ENCODE assay signal across 15 cellular contexts in genomic region chr1:150061632-150062101, GRCh38. TPM values are rescaled to one million over a fixed set of nuclear protein-coding genes. Genes with fewer than 3 reads are reported as not detected.
DNase-seq lines count a peak whose midpoint lies in the region; ATAC-seq, FAIRE-seq and TF ChIP-seq lines count a peak whose summit lies in the region.
"Had no signal": no experiment of that assay in that cellular context is flagged by ENCODE, and none has a peak within 500 bp of the region (broad histone marks: within the 10 kb centered on the region; RNA-seq: fewer than 3 reads in every experiment).

No MANE protein-coding gene starts in this region.

- H3K9me1 ChIP-seq in keratinocyte (ENCODE audit: control insufficient read depth, extremely low read depth, insufficient read depth, low read length), result peaks cover 2% of the 10 kb centered on the region

- no peak for TF ChIP-seq POLR2A in breast epithelium (IDR thresholded peaks at IDR 0.05)

- H4K20me1 ChIP-seq in keratinocyte (ENCODE audit: control insufficient read depth, extremely low read depth, insufficient read depth, low read length), result no peaks in the 10 kb centered on the region

- H3K27ac Mint-ChIP-seq in MCF 10A (ENCODE audit: low read depth, unreplicated experiment), result peak overlapping the region; percentile 70

- H3K27me3 ChIP-seq in breast epithelium (no peaks in the 10 kb centered on the region), keratinocyte (ENCODE audit: control insufficient read depth, extremely low read depth, insufficient read depth, low read length) (no peaks in the 10 kb centered on the region), aorta (ENCODE audit: control insufficient read depth in 1 of 2, insufficient read depth in 2 of 2, low read length in 1 of 2) (no peaks in the 10 kb centered on the region)
- H3K27me3 ChIP-seq: ovary had no signal

- BruUV-seq in MCF 10A (replicated peaks; lab: Mats Ljungman, UMichigan), result no TSS peak

- H3K9ac ChIP-seq in keratinocyte (ENCODE audit: control insufficient read depth, extremely low read depth, insufficient read depth, low read length), result no peak overlapping the region

- peak overlapping the region in 1 of 2 donors; percentile 60 for H3K27ac ChIP-seq in breast epithelium
- peak overlapping the region; percentile 10 for H3K27ac ChIP-seq in keratinocyte (ENCODE audit: control insufficient read depth, insufficient read depth, low read length)
- peak overlapping the region in 1 of 2 donors; percentile 33 for H3K27ac ChIP-seq in aorta (ENCODE audit: low read depth in 1 of 2, low read length in 2 of 2)
- H3K27ac ChIP-seq: 22Rv1, ovary had no signal

- no peaks in the 10 kb centered on the region for H3K27me3 Mint-ChIP-seq in MCF 10A (ENCODE audit: insufficient read depth, unreplicated experiment)

- no peak overlapping the region for H3K4me2 ChIP-seq in keratinocyte (ENCODE audit: control insufficient read depth, extremely low read depth, insufficient read depth, low read depth, low read length)

- intact Hi-C loops in MCF 10A (cut with micrococcal nuclease) (no loop called here), breast epithelium (cut with DNase I; ENCODE audit: low total_unique reads) (no loop called here), aorta (cut with DNase I) (no loop called here)

- H3K9me3 Mint-ChIP-seq in MCF 10A (ENCODE audit: unreplicated experiment), result no peaks in the 10 kb centered on the region

- H3K9me3 ChIP-seq in breast epithelium (no peaks in the 10 kb centered on the region), keratinocyte (ENCODE audit: control insufficient read depth, low read depth, low read length) (no peaks in the 10 kb centered on the region), aorta (ENCODE audit: control insufficient read depth, low read length) (no peaks in the 10 kb centered on the region)
- H3K9me3 ChIP-seq: ovary had no signal

- 5 to 6% methylated on average over 3 of the region's 3 CpGs for WGBS in aorta, 2 donors

- H3K36me3 Mint-ChIP-seq in MCF 10A (ENCODE audit: insufficient read depth, unreplicated experiment), result no peaks in the 10 kb centered on the region

- peaks cover 24% of the 10 kb centered on the region for H3K4me1 Mint-ChIP-seq in MCF 10A (ENCODE audit: insufficient read depth, unreplicated experiment)

- no peak overlapping the region for H3K4me3 Mint-ChIP-seq in MCF 10A (ENCODE audit: unreplicated experiment)

- H3K4me1 ChIP-seq in breast epithelium (peaks cover 0 to 5% of the 10 kb centered on the region in 2 donors), keratinocyte (ENCODE audit: control insufficient read depth, extremely low read depth, insufficient read depth, low read length) (peaks cover 20% of the 10 kb centered on the region), aorta (ENCODE audit: control insufficient read depth in 1 of 2, insufficient read depth in 2 of 2, low read length in 2 of 2) (peaks cover 0 to 3% of the 10 kb centered on the region in 2 donors)

- FAIRE-seq in keratinocyte (lab: Jason Lieb, UNC), result no peak

- DNase-seq in MCF 10A (ENCODE audit: unreplicated experiment) (peak; percentile 80), breast epithelium (ENCODE audit: low spot score in 2 of 2) (no peak), astrocyte of the spinal cord (ENCODE audit: low read depth, low spot score) (peak; percentile 94), keratinocyte (ENCODE audit: low read depth, low spot score) (no peak), aorta (no peak), NCI-H69 (lab: John Stamatoyannopoulos, UW) (no peak), NCI-H524 (lab: John Stamatoyannopoulos, UW) (no peak)
- DNase-seq: activated CD4-positive, CD25-positive, alpha-beta regulatory T cell treated with anti-CD3 and anti-CD28 coated beads, Interleukin-2, amount 50 U/mL, for 72 hours; activated effector memory CD4-positive, alpha-beta T cell treated with Interleukin-2 at 50 U/mL for 16 hours; GDM1; NCI-H187 treated with DMSO at 0.1 percent for 48 hours; ovary; RPMI8226 had no signal

- in situ Hi-C loops in astrocyte of the spinal cord (cut with HindIII; ENCODE audit: low sequenced_read_pairs), result no loop called here

- POLR2A ChIA-PET in MCF 10A (lab: Yijun Ruan, JAX), result interaction anchor here (1.0 to 7.8 kb wide), 4 partner anchors 11 to 175 kb away, joined by 4 to 152 read pairs (median 66); partner anchors contain the start of gene OTUD7B

- H3K79me2 ChIP-seq in keratinocyte (ENCODE audit: control insufficient read depth, insufficient read depth, low read length), result no peaks in the 10 kb centered on the region

- CTCF ChIA-PET in MCF 10A (lab: Yijun Ruan, JAX), result interaction anchor here (0.7 to 4.3 kb wide), 8 partner anchors 10 to 133 kb away, joined by 3 to 36 read pairs (median 4); no protein-coding TSS in a partner anchor

- ATAC-seq in aorta (ENCODE audit: low FRiP score) (peak; percentile 75), GM21390 (IDR thresholded peaks at IDR 0.05; ENCODE audit: unreplicated experiment) (no peak)

- H2AFZ ChIP-seq in keratinocyte (ENCODE audit: control insufficient read depth, low read length), result no peak overlapping the region

- no peak for TF ChIP-seq CTCF in MCF 10A (IDR thresholded peaks at IDR 0.05; ENCODE audit: unreplicated experiment)
- no peak for TF ChIP-seq CTCF in breast epithelium (IDR thresholded peaks at IDR 0.05)
- TF ChIP-seq CTCF in astrocyte of the spinal cord (IDR thresholded peaks at IDR 0.05; ENCODE audit: low read depth, low read length), result no peak
- no peak for TF ChIP-seq CTCF in keratinocyte (optimal IDR thresholded peaks at IDR 0.05 in 1 of 3, IDR thresholded peaks at IDR 0.05 in 1 of 3, conservative IDR thresholded peaks at IDR 0.05 in 1 of 3; ENCODE audit: extremely low read depth in 1 of 3, insufficient read depth in 2 of 3, low read length in 3 of 3)

- dilution Hi-C loops in keratinocyte (cut with MboI; ENCODE audit: extremely low pct_ligation_motif_present, low sequenced_read_pairs), result no loop called here

- H3K4me3 ChIP-seq in breast epithelium (no peak overlapping the region), astrocyte of the spinal cord (ENCODE audit: low read depth, low read length) (no peak overlapping the region), keratinocyte (ENCODE audit: control insufficient read depth in 2 of 3, extremely low read depth in 1 of 3, insufficient read depth in 2 of 3, low read depth in 1 of 3, low read length in 3 of 3) (no peak overlapping the region), aorta (ENCODE audit: low read length in 2 of 2) (peak overlapping the region in 1 of 2 donors; percentile 26)
- H3K4me3 ChIP-seq: ovary had no signal

- H3K36me3 ChIP-seq in breast epithelium, result no peaks in the 10 kb centered on the region
- H3K36me3 ChIP-seq in keratinocyte (ENCODE audit: control insufficient read depth in 2 of 2, extremely low read depth in 1 of 2, insufficient read depth in 2 of 2, low read length in 2 of 2), result no peaks in the 10 kb centered on the region
- H3K36me3 ChIP-seq in aorta (ENCODE audit: control insufficient read depth in 1 of 2, insufficient read depth in 2 of 2, low read length in 1 of 2), result no peaks in the 10 kb centered on the region
- H3K36me3 ChIP-seq: ovary had no signal

RNA-seq across cellular contexts. Expression of gene VPS45, which starts 5.9 kb away (rescaled TPM):
- total RNA-seq in MCF 10A (2022) (35.1 and 55.1 TPM in 2 replicates), breast epithelium (10 to 100 TPM; 37.1 to 72.0 (median 45.6) TPM), aorta (10 to 100 TPM; 52.6 to 58.2 TPM)
- polyA plus RNA-seq in keratinocyte (24.5 to 40.0 TPM (median 34.3 TPM) in 3 replicates), aorta (10 to 100 TPM; 19.7 to 39.7 TPM)
- polyA plus RNA-seq in keratinocyte (2011; ENCODE audit: low read depth), result 47.4 TPM
- polyA plus RNA-seq in keratinocyte (2011; cell fraction: cytosol; rRNA removed), result 18.4 and 35.9 TPM in 2 replicates
- 58.2 and 66.4 TPM in 2 replicates for polyA plus RNA-seq in keratinocyte (2011; cell fraction: nucleus; rRNA removed)
- polyA plus RNA-seq in keratinocyte (2012; ENCODE audit: low replicate concordance), result 20.3 and 24.9 TPM in 2 replicates
- polyA minus RNA-seq in keratinocyte, result 7.0 to 41.8 TPM (median 21.5 TPM) in 3 replicates
- polyA minus RNA-seq in keratinocyte (2011; cell fraction: cytosol; rRNA and poly(A)+ RNA removed), result 15.0 TPM
- 16.5 and 36.5 TPM in 2 replicates for polyA minus RNA-seq in keratinocyte (2011; cell fraction: nucleus; rRNA and poly(A)+ RNA removed)

RNA-seq across cellular contexts. Expression of gene OTUD7B, which starts 51.1 kb away (rescaled TPM):
- 44.3 and 47.4 TPM in 2 replicates for total RNA-seq in MCF 10A (2022)
- total RNA-seq in breast epithelium, result 10 to 100 TPM; 22.0 to 32.8 (median 28.1) TPM
- 6.5 to 8.9 TPM (median 8.7 TPM) in 3 replicates for polyA plus RNA-seq in keratinocyte
- polyA plus RNA-seq in keratinocyte (2011; ENCODE audit: low read depth), result 5.1 TPM
- 6.1 and 7.7 TPM in 2 replicates for polyA plus RNA-seq in keratinocyte (2011; cell fraction: cytosol; rRNA removed)
- 14.6 and 16.0 TPM in 2 replicates for polyA plus RNA-seq in keratinocyte (2011; cell fraction: nucleus; rRNA removed)
- 6.0 and 9.7 TPM in 2 replicates for polyA plus RNA-seq in keratinocyte (2012; ENCODE audit: low replicate concordance)
- 15.9 to 26.0 TPM (median 18.1 TPM) in 3 replicates for polyA minus RNA-seq in keratinocyte
- 6.5 TPM for polyA minus RNA-seq in keratinocyte (2011; cell fraction: cytosol; rRNA and poly(A)+ RNA removed)
- 8.7 and 21.0 TPM in 2 replicates for polyA minus RNA-seq in keratinocyte (2011; cell fraction: nucleus; rRNA and poly(A)+ RNA removed)
- total RNA-seq in aorta, result 10 to 100 TPM; 36.0 to 41.2 TPM
- 1 to 10 TPM; 6.3 to 6.9 TPM for polyA plus RNA-seq in aorta

Comparison
In these comparisons a context has a peak if more than half of its experiments do, and no peak if none do; other contexts are left out.
1. DNase-seq: peak in MCF 10A (single experiment) and astrocyte of the spinal cord (single experiment); none in breast epithelium (0 of 2), keratinocyte (single experiment), aorta (0 of 2), NCI-H69 (single experiment) and NCI-H524 (0 of 2).